ENCODE assay signal across 8 cellular contexts in genomic region chr9:104863180-104863883, GRCh38.
DNase-seq lines count a peak whose midpoint lies in the region; ATAC-seq and TF ChIP-seq lines count a peak whose summit lies in the region.

No MANE protein-coding gene starts in this region.

- no peaks in the 10 kb centered on the region for H3K9me3 Mint-ChIP-seq in CD4-positive, alpha-beta T cell
- no peaks in the 10 kb centered on the region for H3K9me3 Mint-ChIP-seq in effector memory CD8-positive, alpha-beta T cell
- no peaks in the 10 kb centered on the region for H3K9me3 Mint-ChIP-seq in memory B cell
- H3K9me3 Mint-ChIP-seq in stimulated activated memory B cell treated with anti-CD40 and anti-IgM and Interleukin-4, amounts not matched to agents 10 μg/mL and 1 μg/mL and 100 μg/mL, for 72 hours, result no peaks in the 10 kb centered on the region

- DNase-seq in CD4-positive, alpha-beta T cell, result peak; percentile 9 to 42 (median 23)
- peak; percentile 60 for DNase-seq in NCI-H2227 (lab: John Stamatoyannopoulos, UW; ENCODE audit: unreplicated experiment)
- DNase-seq in activated CD4-positive, alpha-beta T cell treated with anti-CD3 and anti-CD28 coated beads for 1 hour, result peak; percentile 22
- DNase-seq in effector memory CD8-positive, alpha-beta T cell, result peak; percentile 30 to 37 (median 36)
- DNase-seq in memory B cell (ENCODE audit: low spot score in 2 of 2), result peak; percentile 19 to 56

- H3K36me3 Mint-ChIP-seq in CD4-positive, alpha-beta T cell (ENCODE audit: low read depth), result peaks cover 24% of the 10 kb centered on the region
- H3K36me3 Mint-ChIP-seq in effector memory CD8-positive, alpha-beta T cell (ENCODE audit: insufficient read depth), result peaks cover 9% of the 10 kb centered on the region
- H3K36me3 Mint-ChIP-seq in memory B cell, result peaks cover 11% of the 10 kb centered on the region
- H3K36me3 Mint-ChIP-seq in stimulated activated memory B cell treated with anti-CD40 and anti-IgM and Interleukin-4, amounts not matched to agents 10 μg/mL and 1 μg/mL and 100 μg/mL, for 72 hours, result no peaks in the 10 kb centered on the region

- peak; percentile 92 for ATAC-seq in CD4-positive, alpha-beta T cell (ENCODE audit: poor library complexity)
- ATAC-seq in GM19043 (IDR thresholded peaks at IDR 0.05; ENCODE audit: low read depth, unreplicated experiment) (peak; percentile 84), HG03280 (IDR thresholded peaks at IDR 0.05; ENCODE audit: unreplicated experiment) (peak; percentile 78), memory B cell (ENCODE audit: low read depth) (peak; percentile 81)
- peak; percentile 84 for ATAC-seq in effector memory CD8-positive, alpha-beta T cell (replicated peaks)
- ATAC-seq in stimulated activated memory B cell treated with anti-CD40 and anti-IgM and Interleukin-4, amounts not matched to agents 10 μg/mL and 1 μg/mL and 100 μg/mL, for 72 hours, result peak; percentile 83

- no peak overlapping the region for H3K27ac ChIP-seq in CD4-positive, alpha-beta T cell (ENCODE audit: low read depth, low read length)

- H3K9me3 ChIP-seq in CD4-positive, alpha-beta T cell (ENCODE audit: control insufficient read depth, low read length), result no peaks in the 10 kb centered on the region

- POLR2A ChIA-PET in CD4-positive, alpha-beta T cell (lab: Charles Lee), result interaction anchor here (0.5 to 1.5 kb wide), 3 partner anchors 518 to 550 kb away, joined by 3 to 6 read pairs (median 4); no protein-coding TSS in a partner anchor

- TF ChIP-seq CTCF in CD4-positive, alpha-beta T cell (IDR thresholded peaks at IDR 0.05), result peak; percentile 77

- H3K27me3 Mint-ChIP-seq in CD4-positive, alpha-beta T cell, result no peaks in the 10 kb centered on the region
- peaks cover 0 to 8% of the 10 kb centered on the region in 2 donors for H3K27me3 Mint-ChIP-seq in effector memory CD8-positive, alpha-beta T cell
- no peaks in the 10 kb centered on the region for H3K27me3 Mint-ChIP-seq in memory B cell
- no peaks in the 10 kb centered on the region for H3K27me3 Mint-ChIP-seq in stimulated activated memory B cell treated with anti-CD40 and anti-IgM and Interleukin-4, amounts not matched to agents 10 μg/mL and 1 μg/mL and 100 μg/mL, for 72 hours

- H3K27ac Mint-ChIP-seq in CD4-positive, alpha-beta T cell, result no peak overlapping the region
- H3K27ac Mint-ChIP-seq in effector memory CD8-positive, alpha-beta T cell, result no peak overlapping the region
- H3K27ac Mint-ChIP-seq in memory B cell, result no peak overlapping the region
- H3K27ac Mint-ChIP-seq in stimulated activated memory B cell treated with anti-CD40 and anti-IgM and Interleukin-4, amounts not matched to agents 10 μg/mL and 1 μg/mL and 100 μg/mL, for 72 hours, result no peak overlapping the region

- intact Hi-C loops in CD4-positive, alpha-beta T cell (cut with DNase I, micrococcal nuclease), result loop anchor here (1.0 kb wide), 2 partner anchors 294 to 552 kb away; no protein-coding TSS in a partner anchor

- no peak overlapping the region for H3K4me3 Mint-ChIP-seq in CD4-positive, alpha-beta T cell
- H3K4me3 Mint-ChIP-seq in effector memory CD8-positive, alpha-beta T cell, result no peak overlapping the region
- no peak overlapping the region for H3K4me3 Mint-ChIP-seq in memory B cell
- no peak overlapping the region for H3K4me3 Mint-ChIP-seq in stimulated activated memory B cell treated with anti-CD40 and anti-IgM and Interleukin-4, amounts not matched to agents 10 μg/mL and 1 μg/mL and 100 μg/mL, for 72 hours

- CTCF ChIA-PET in CD4-positive, alpha-beta T cell (lab: Charles Lee), result interaction anchor here (0.6 to 1.9 kb wide), 11 partner anchors 33 to 855 kb away, joined by 3 to 10 read pairs (median 3); no protein-coding TSS in a partner anchor

- no peaks in the 10 kb centered on the region for H3K27me3 ChIP-seq in CD4-positive, alpha-beta T cell (ENCODE audit: control insufficient read depth, insufficient read depth, low read length)

- peaks cover 12% of the 10 kb centered on the region for H3K4me1 Mint-ChIP-seq in CD4-positive, alpha-beta T cell (ENCODE audit: low read depth)
- H3K4me1 Mint-ChIP-seq in effector memory CD8-positive, alpha-beta T cell (ENCODE audit: low read depth in 2 of 2), result no peaks in the 10 kb centered on the region
- H3K4me1 Mint-ChIP-seq in memory B cell, result peaks cover 19% of the 10 kb centered on the region
- H3K4me1 Mint-ChIP-seq in stimulated activated memory B cell treated with anti-CD40 and anti-IgM and Interleukin-4, amounts not matched to agents 10 μg/mL and 1 μg/mL and 100 μg/mL, for 72 hours, result peaks cover 26% of the 10 kb centered on the region
